ENCODE assay signal across 8 cellular contexts in genomic region chr4:41693629-41694028, GRCh38. TPM values are rescaled to one million over a fixed set of nuclear protein-coding genes. Genes with fewer than 3 reads are reported as not detected.
DNase-seq lines count a peak whose midpoint lies in the region; ATAC-seq, FAIRE-seq and TF ChIP-seq lines count a peak whose summit lies in the region.

No MANE protein-coding gene starts in this region.

- POLR2A ChIA-PET in GM10248 (lab: Yijun Ruan, JAX) = no interaction called here
- POLR2A ChIA-PET in activated CD4-positive, alpha-beta memory T cell treated with anti-CD3 and anti-CD28 coated beads for 36 hours (lab: Charles Lee) = no interaction called here

- peaks cover 8% of the 10 kb centered on the region for H3K27me3 ChIP-seq in astrocyte (ENCODE audit: insufficient read depth, low read length)

- no peaks in the 10 kb centered on the region for H3K36me3 ChIP-seq in astrocyte (ENCODE audit: insufficient read depth, low read length)

- no peaks in the 10 kb centered on the region for H3K4me1 Mint-ChIP-seq in astrocyte (ENCODE audit: low read depth, unreplicated experiment)
- H3K4me1 Mint-ChIP-seq in activated CD4-positive, alpha-beta memory T cell treated with anti-CD3 and anti-CD28 coated beads for 36 hours (ENCODE audit: low read depth) = peaks cover 3% of the 10 kb centered on the region

- no peaks in the 10 kb centered on the region for H3K36me3 Mint-ChIP-seq in astrocyte (ENCODE audit: low read depth, unreplicated experiment)
- H3K36me3 Mint-ChIP-seq in activated CD4-positive, alpha-beta memory T cell treated with anti-CD3 and anti-CD28 coated beads for 36 hours = no peaks in the 10 kb centered on the region

- no peaks in the 10 kb centered on the region for H3K4me1 ChIP-seq in astrocyte (ENCODE audit: insufficient read depth, low read length)

- H3K27me3 Mint-ChIP-seq in astrocyte (ENCODE audit: low read depth, unreplicated experiment) = peaks cover 12% of the 10 kb centered on the region
- peaks cover 2% of the 10 kb centered on the region for H3K27me3 Mint-ChIP-seq in activated CD4-positive, alpha-beta memory T cell treated with anti-CD3 and anti-CD28 coated beads for 36 hours

- no peak overlapping the region for H3K9ac ChIP-seq in astrocyte (ENCODE audit: low read length)

- no peak for ATAC-seq in HG03196 (IDR thresholded peaks at IDR 0.05; ENCODE audit: unreplicated experiment)

- DNase-seq in GM10248 (ENCODE audit: extremely low spot score) (no peak), NCI-H1694 treated with DMSO at 0.1 percent for 48 hours (lab: John Stamatoyannopoulos, UW) (peak; percentile 35), astrocyte (ENCODE audit: low read depth) (peak; percentile 8), midbrain (lab: John Stamatoyannopoulos, UW) (peak; percentile 41), DMS153 treated with DMSO at 0.1 percent for 48 hours (lab: John Stamatoyannopoulos, UW; ENCODE audit: unreplicated experiment) (no peak)
- no peak for DNase-seq in activated CD4-positive, CD25-positive, alpha-beta regulatory T cell treated with anti-CD3 and anti-CD28 coated beads, Interleukin-2, amount 50 U/mL, for 72 hours
- no peak for DNase-seq in activated CD4-positive, alpha-beta memory T cell treated with anti-CD3 and anti-CD28 coated beads for 36 hours

- no peak overlapping the region for H3K4me2 ChIP-seq in astrocyte (ENCODE audit: low read length)

- no peaks in the 10 kb centered on the region for H3K9me3 ChIP-seq in astrocyte (ENCODE audit: insufficient read depth, low read depth, low read length)

- no peak for FAIRE-seq in astrocyte (lab: Jason Lieb, UNC)

- no peaks in the 10 kb centered on the region for H3K9me3 Mint-ChIP-seq in astrocyte (ENCODE audit: unreplicated experiment)
- H3K9me3 Mint-ChIP-seq in activated CD4-positive, alpha-beta memory T cell treated with anti-CD3 and anti-CD28 coated beads for 36 hours = no peaks in the 10 kb centered on the region

- intact Hi-C loops in activated CD4-positive, alpha-beta memory T cell treated with anti-CD3 and anti-CD28 coated beads for 36 hours (cut with micrococcal nuclease) = loop anchor here (1.0 to 10.0 kb wide), 4 partner anchors 189 to 591 kb away; no protein-coding TSS in a partner anchor

- H3K27ac Mint-ChIP-seq in astrocyte (ENCODE audit: unreplicated experiment) = no peak overlapping the region
- no peak overlapping the region for H3K27ac Mint-ChIP-seq in activated CD4-positive, alpha-beta memory T cell treated with anti-CD3 and anti-CD28 coated beads for 36 hours

- H4K20me1 ChIP-seq in astrocyte (ENCODE audit: insufficient read depth, low read length) = no peaks in the 10 kb centered on the region

- TF ChIP-seq CTCF in GM10248 (IDR thresholded peaks at IDR 0.05; ENCODE audit: control extremely low read depth, extremely low read depth, low read depth, missing control alignments) (peak; percentile 53), astrocyte (IDR thresholded peaks at IDR 0.05; ENCODE audit: insufficient read depth, low read depth, low read length) (peak; percentile 64)

- no peaks in the 10 kb centered on the region for H3K79me2 ChIP-seq in astrocyte (ENCODE audit: insufficient read depth, low read length)

- no peak overlapping the region for H3K27ac ChIP-seq in astrocyte (ENCODE audit: low read depth, low read length)

- no peak overlapping the region for H3K4me3 Mint-ChIP-seq in astrocyte (ENCODE audit: unreplicated experiment)
- no peak overlapping the region for H3K4me3 Mint-ChIP-seq in activated CD4-positive, alpha-beta memory T cell treated with anti-CD3 and anti-CD28 coated beads for 36 hours

- H2AFZ ChIP-seq in astrocyte (ENCODE audit: low read depth, low read length) = no peak overlapping the region

- no peak overlapping the region for H3K4me3 ChIP-seq in astrocyte (ENCODE audit: insufficient read depth, low read depth, low read length)

- CTCF ChIA-PET in GM10248 (lab: Yijun Ruan, JAX) = interaction anchor here (0.6 to 2.3 kb wide), 13 partner anchors 8 to 435 kb away, joined by 3 to 17 read pairs (median 4); no protein-coding TSS in a partner anchor
- CTCF ChIA-PET in activated CD4-positive, alpha-beta memory T cell treated with anti-CD3 and anti-CD28 coated beads for 36 hours (lab: Charles Lee) = interaction anchor here (0.7 to 1.7 kb wide), 7 partner anchors 9 to 195 kb away, joined by 3 to 10 read pairs (median 4); no protein-coding TSS in a partner anchor

RNA-seq across cellular contexts. Expression of gene PHOX2B, which starts 54.9 kb away (rescaled TPM):
- not detected in 2 replicates for total RNA-seq in astrocyte
- not detected for total RNA-seq in activated CD4-positive, alpha-beta memory T cell treated with anti-CD3 and anti-CD28 coated beads for 36 hours

Comparison
In these comparisons a context has a peak if more than half of its experiments do, and no peak if none do; other contexts are left out.
1. DNase-seq: peak in NCI-H1694 treated with DMSO at 0.1 percent for 48 hours (single experiment), astrocyte (single experiment) and midbrain (single experiment); none in GM10248 (single experiment), activated CD4-positive, CD25-positive, alpha-beta regulatory T cell treated with anti-CD3 and anti-CD28 coated beads, Interleukin-2, amount 50 U/mL, for 72 hours (single experiment), activated CD4-positive, alpha-beta memory T cell treated with anti-CD3 and anti-CD28 coated beads for 36 hours (single experiment) and DMS153 treated with DMSO at 0.1 percent for 48 hours (single experiment).